In genomic region chr11:46250071-46251052, GRCh38 we compare ENCODE assay signal across 1 cellular context.
TF ChIP-seq lines count a peak whose summit lies in the region.

No MANE protein-coding gene starts in this region.

TF ChIP-seq in K562, 482 proteins besides CTCF, POLR2A, EP300 and RAD21 (continued from another document and continues in another):
- no peak for TF ChIP-seq ZNF431 (CRISPR knock-in tag; IDR thresholded peaks at IDR 0.05)
- TF ChIP-seq IRF1 (CRISPR knock-in tag; IDR thresholded peaks at IDR 0.05; ENCODE audit: borderline replicate concordance): no peak
- no peak for TF ChIP-seq KLF13 (tag; IDR thresholded peaks at IDR 0.05; ENCODE audit: borderline replicate concordance, low read depth)
- TF ChIP-seq NCOA2 (IDR thresholded peaks at IDR 0.05; ENCODE audit: partially characterized antibody in 2 of 2): no peak
- 0 out of 2 replicates have a peak, but pooled peaks have one; percentile 41 for TF ChIP-seq ZKSCAN8 (CRISPR knock-in tag; IDR thresholded peaks at IDR 0.05)
- no peak for TF ChIP-seq POLR2G (IDR thresholded peaks at IDR 0.05; ENCODE audit: low read depth, low read length)
- no peak for TF ChIP-seq NRF1 (conservative IDR thresholded peaks at IDR 0.05 in 1 of 2, IDR thresholded peaks at IDR 0.05 in 1 of 2)
- TF ChIP-seq RBM14 (IDR thresholded peaks at IDR 0.05; ENCODE audit: borderline replicate concordance, insufficient read depth, low read depth, low read length): no peak
- TF ChIP-seq DMBX1 (CRISPR knock-in tag; IDR thresholded peaks at IDR 0.05; ENCODE audit: borderline replicate concordance): no peak
- no peak for TF ChIP-seq L3MBTL2 (IDR thresholded peaks at IDR 0.05)
- TF ChIP-seq ZNF23 (CRISPR knock-in tag; IDR thresholded peaks at IDR 0.05): no peak
- TF ChIP-seq TSHZ1 (CRISPR knock-in tag; IDR thresholded peaks at IDR 0.05): no peak
- TF ChIP-seq ZBTB8A (IDR thresholded peaks at IDR 0.05; ENCODE audit: partially characterized antibody): no peak
- no peak for TF ChIP-seq RFX5 (IDR thresholded peaks at IDR 0.05; ENCODE audit: low read depth, low read length)
- no peak for TF ChIP-seq NELFE (IDR thresholded peaks at IDR 0.05; ENCODE audit: insufficient read depth, insufficient read length)
- peak; percentile 79 for TF ChIP-seq ZNF592 (IDR thresholded peaks at IDR 0.05)
- TF ChIP-seq MCM5 (IDR thresholded peaks at IDR 0.05; ENCODE audit: low read depth): no peak
- TF ChIP-seq CBX2 (IDR thresholded peaks at IDR 0.05; ENCODE audit: insufficient read depth, low read length, poor library complexity, severe bottlenecking): no peak
- TF ChIP-seq YY1 (IDR thresholded peaks at IDR 0.05; ENCODE audit: borderline replicate concordance in 1 of 3, control insufficient read depth in 1 of 3, extremely low read depth in 1 of 3, insufficient read depth in 3 of 3, insufficient read length in 1 of 3, insufficient replicate concordance in 2 of 3, low read depth in 1 of 3, low read length in 2 of 3): peak in 1 of 3 experiments; percentile 15
- no peak for TF ChIP-seq ZNF655 (CRISPR knock-in tag; IDR thresholded peaks at IDR 0.05)
- TF ChIP-seq, protein P1, sequence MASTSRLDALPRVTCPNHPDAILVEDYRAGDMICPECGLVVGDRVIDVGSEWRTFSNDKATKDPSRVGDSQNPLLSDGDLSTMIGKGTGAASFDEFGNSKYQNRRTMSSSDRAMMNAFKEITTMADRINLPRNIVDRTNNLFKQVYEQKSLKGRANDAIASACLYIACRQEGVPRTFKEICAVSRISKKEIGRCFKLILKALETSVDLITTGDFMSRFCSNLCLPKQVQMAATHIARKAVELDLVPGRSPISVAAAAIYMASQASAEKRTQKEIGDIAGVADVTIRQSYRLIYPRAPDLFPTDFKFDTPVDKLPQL (IDR thresholded peaks at IDR 0.05; ENCODE audit: extremely low read depth, insufficient read length): no peak
- TF ChIP-seq, protein P2, sequence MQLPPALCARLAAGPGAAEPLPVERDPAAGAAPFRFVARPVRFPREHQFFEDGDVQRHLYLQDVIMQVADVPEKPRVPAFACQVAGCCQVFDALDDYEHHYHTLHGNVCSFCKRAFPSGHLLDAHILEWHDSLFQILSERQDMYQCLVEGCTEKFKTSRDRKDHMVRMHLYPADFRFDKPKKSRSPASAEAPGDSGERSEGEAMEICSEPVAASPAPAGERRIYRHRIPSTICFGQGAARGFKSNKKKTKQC (CRISPR knock-in tag; IDR thresholded peaks at IDR 0.05): no peak
- peak; percentile 63 for TF ChIP-seq DPF2 (IDR thresholded peaks at IDR 0.05)
- 0 out of 2 replicates have a peak, but pooled peaks have one; percentile 6 for TF ChIP-seq CREB1 (IDR thresholded peaks at IDR 0.05)
- TF ChIP-seq CREB1 (CRISPR knock-in tag; IDR thresholded peaks at IDR 0.05): 0 out of 2 replicates have a peak, but pooled peaks have one; percentile 17
- TF ChIP-seq ADNP (tag; IDR thresholded peaks at IDR 0.05): no peak
- no peak for TF ChIP-seq HBP1 (CRISPR knock-in tag; IDR thresholded peaks at IDR 0.05)
- TF ChIP-seq TAL1 (IDR thresholded peaks at IDR 0.05): no peak
- peak; percentile 69; the same call in 1 of the 2 replicates for TF ChIP-seq SMARCA4 (IDR thresholded peaks at IDR 0.05)
- no peak for TF ChIP-seq RFX1 (IDR thresholded peaks at IDR 0.05)
- no peak for TF ChIP-seq ZNF165 (CRISPR knock-in tag; IDR thresholded peaks at IDR 0.05; ENCODE audit: borderline replicate concordance)
- no peak for TF ChIP-seq TCF7 (IDR thresholded peaks at IDR 0.05; ENCODE audit: borderline replicate concordance)
- 0 out of 2 replicates have a peak, but pooled peaks have one; percentile 50 for TF ChIP-seq ETV5 (CRISPR knock-in tag; IDR thresholded peaks at IDR 0.05; ENCODE audit: low read depth)
- TF ChIP-seq BDP1 (IDR thresholded peaks at IDR 0.05; ENCODE audit: insufficient read depth, insufficient read length): no peak
- TF ChIP-seq, protein P3, sequence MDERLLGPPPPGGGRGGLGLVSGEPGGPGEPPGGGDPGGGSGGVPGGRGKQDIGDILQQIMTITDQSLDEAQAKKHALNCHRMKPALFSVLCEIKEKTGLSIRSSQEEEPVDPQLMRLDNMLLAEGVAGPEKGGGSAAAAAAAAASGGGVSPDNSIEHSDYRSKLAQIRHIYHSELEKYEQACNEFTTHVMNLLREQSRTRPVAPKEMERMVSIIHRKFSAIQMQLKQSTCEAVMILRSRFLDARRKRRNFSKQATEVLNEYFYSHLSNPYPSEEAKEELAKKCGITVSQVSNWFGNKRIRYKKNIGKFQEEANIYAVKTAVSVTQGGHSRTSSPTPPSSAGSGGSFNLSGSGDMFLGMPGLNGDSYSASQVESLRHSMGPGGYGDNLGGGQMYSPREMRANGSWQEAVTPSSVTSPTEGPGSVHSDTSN (CRISPR knock-in tag; IDR thresholded peaks at IDR 0.05; ENCODE audit: low read depth): no peak
- TF ChIP-seq, protein P3 (tag; conservative IDR thresholded peaks at IDR 0.05; ENCODE audit: low read depth): no peak
- TF ChIP-seq ZNF3 (CRISPR knock-in tag; IDR thresholded peaks at IDR 0.05): no peak
- TF ChIP-seq MTA2 (IDR thresholded peaks at IDR 0.05; ENCODE audit: low read depth): no peak
- TF ChIP-seq ZSCAN29 (IDR thresholded peaks at IDR 0.05): no peak
- no peak for TF ChIP-seq PCBP2 (IDR thresholded peaks at IDR 0.05; ENCODE audit: low read depth, low read length, poor library complexity, severe bottlenecking)
- TF ChIP-seq SRSF1 (IDR thresholded peaks at IDR 0.05; ENCODE audit: low read depth, low read length): no peak
- no peak for TF ChIP-seq HIVEP1 (CRISPR knock-in tag; IDR thresholded peaks at IDR 0.05)
- TF ChIP-seq NFIC (IDR thresholded peaks at IDR 0.05): no peak
- no peak for TF ChIP-seq ZNF699 (CRISPR knock-in tag; IDR thresholded peaks at IDR 0.05; ENCODE audit: insufficient replicate concordance)
- TF ChIP-seq ARID1B (IDR thresholded peaks at IDR 0.05): peak; percentile 46; the same call in 1 of the 2 replicates
- TF ChIP-seq XRCC3 (IDR thresholded peaks at IDR 0.05): no peak
- TF ChIP-seq XRCC4 (IDR thresholded peaks at IDR 0.05; ENCODE audit: extremely low read depth, insufficient read depth, insufficient read length): no peak
- peak; percentile 44; the same call in 1 of the 2 replicates for TF ChIP-seq ZNF766 (CRISPR knock-in tag; conservative IDR thresholded peaks at IDR 0.05)
- TF ChIP-seq CSDE1 (IDR thresholded peaks at IDR 0.05): no peak
